In the genomic region with DNA sequence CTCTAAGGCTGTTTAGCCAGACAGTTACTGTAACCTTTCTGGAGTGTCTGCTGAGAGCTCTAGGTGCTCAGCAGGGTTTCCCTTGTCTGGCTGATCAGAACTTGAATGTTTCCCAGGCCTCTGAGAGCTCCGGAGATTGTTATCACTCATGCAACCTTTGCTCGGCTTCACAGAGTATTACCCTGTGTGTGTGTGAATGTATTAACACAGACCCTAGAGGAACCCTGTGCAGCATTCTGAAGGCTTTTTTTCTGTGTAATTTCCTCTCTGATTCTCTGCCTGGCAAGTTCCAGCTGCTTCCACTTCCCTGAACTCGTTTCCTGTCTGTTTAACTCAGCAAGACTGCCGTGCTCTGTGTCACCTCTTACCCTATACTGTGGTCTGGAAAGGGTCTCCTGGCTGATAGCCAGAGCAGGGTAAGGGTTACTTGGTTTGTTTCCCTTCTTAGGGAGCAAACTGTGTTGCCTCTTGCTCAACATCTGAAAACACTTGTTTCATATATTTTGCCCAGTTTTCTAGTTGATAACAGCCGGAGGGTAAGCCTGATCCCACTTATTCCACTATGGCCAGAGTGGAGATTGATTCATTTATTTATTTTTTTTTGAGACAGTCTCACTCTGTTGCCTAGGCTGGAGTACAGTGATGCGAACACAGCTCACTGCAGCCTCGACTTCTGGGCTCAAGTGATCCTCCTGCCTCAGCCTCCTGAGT, we compare ENCODE assay signal across 7 cellular contexts. TPM values are rescaled to one million over a fixed set of nuclear protein-coding genes. Genes with fewer than 3 reads are reported as not detected.
DNase-seq lines count a peak whose midpoint lies in the region; ATAC-seq lines count a peak whose summit lies in the region.

No MANE protein-coding gene starts in this region.

- intact Hi-C loops in left cardiac atrium (cut with DNase I): loop anchor here in 1 of 2 donors (5.0 kb wide), 1 partner anchor 85 kb away; a partner anchor contains a TSS
- intact Hi-C loops in posterior vena cava (cut with DNase I): no loop called here

- peaks cover 14 to 18% (median 15%) of the 10 kb centered on the region in 3 donors for H3K4me1 Mint-ChIP-seq in T-cell

- no peaks in the 10 kb centered on the region for H3K27me3 Mint-ChIP-seq in T-cell

- H3K36me3 Mint-ChIP-seq in T-cell: peaks cover 47% of the 10 kb centered on the region

- DNase-seq in Jurkat, Clone E6-1 (ENCODE audit: low read depth, low spot score): peak; percentile 94
- DNase-seq in T-cell (peak in 1 of 34 experiments; percentile 10), left cardiac atrium (no peak), smooth muscle cell of the brain vasculature (ENCODE audit: low read depth, low spot score) (peak; percentile 47), posterior vena cava (ENCODE audit: low spot score) (no peak)

- peak overlapping the region in 1 of 2 donors; percentile 88 for H3K27ac Mint-ChIP-seq in T-cell

- H3K4me3 ChIP-seq in Jurkat, Clone E6-1 (ENCODE audit: low read length): peak overlapping the region; percentile 1

- ATAC-seq in T-cell (replicated peaks in 1 of 4) (peak in 3 of 4 experiments; percentile 24 to 39 (median 30)), left cardiac atrium (peak; percentile 55), GM21515 (IDR thresholded peaks at IDR 0.05; ENCODE audit: unreplicated experiment) (no peak), GM21619 (IDR thresholded peaks at IDR 0.05; ENCODE audit: unreplicated experiment) (no peak)

- H3K4me3 Mint-ChIP-seq in T-cell: peak overlapping the region in 1 of 3 donors; percentile 44

- no peaks in the 10 kb centered on the region for H3K9me3 Mint-ChIP-seq in T-cell

- POLR2A ChIA-PET in T-cell (lab: Charles Lee): no interaction called here

- CTCF ChIA-PET in T-cell (lab: Charles Lee): interaction anchor here in 1 of 2 donors (0.7 to 1.2 kb wide), 3 partner anchors 68 to 87 kb away, joined by 3 to 6 read pairs (median 3); a partner anchor contains a TSS

RNA-seq across cellular contexts. Expression of a gene that starts 21.7 kb away (rescaled TPM):
- polyA plus RNA-seq in Jurkat, Clone E6-1 (2012; ENCODE audit: insufficient read depth, insufficient read length): 76.6 TPM
- total RNA-seq in T-cell: 10 to 100 TPM; 80.1 to 92.4 (median 87.2) TPM
- total RNA-seq in left cardiac atrium: 10 to 100 TPM; 24.3 to 24.9 TPM
- 10 to 100 TPM; 18.1 to 22.9 TPM for total RNA-seq in posterior vena cava

RNA-seq across cellular contexts. Expression of a gene that starts 21.8 kb away (rescaled TPM):
- polyA plus RNA-seq in Jurkat, Clone E6-1 (2012; ENCODE audit: insufficient read depth, insufficient read length): 16.5 TPM
- total RNA-seq in T-cell (10 to 100 TPM; 42.5 to 50.3 (median 43.9) TPM), left cardiac atrium (10 to 100 TPM; 10.2 to 10.7 TPM), posterior vena cava (10 to 100 TPM in 1 of 2 donors, 1 to 10 TPM in 1; 9.9 to 12.5 TPM)

Comparison
In these comparisons a context has a peak if more than half of its experiments do, and no peak if none do; other contexts are left out.
1. DNase-seq: peak in Jurkat, Clone E6-1 (single experiment) and smooth muscle cell of the brain vasculature (single experiment); none in left cardiac atrium (single experiment) and posterior vena cava (single experiment).
2. ATAC-seq: peak in T-cell (3 of 4) and left cardiac atrium (2 of 2); none in GM21515 (single experiment) and GM21619 (single experiment).